In the genomic region with DNA sequence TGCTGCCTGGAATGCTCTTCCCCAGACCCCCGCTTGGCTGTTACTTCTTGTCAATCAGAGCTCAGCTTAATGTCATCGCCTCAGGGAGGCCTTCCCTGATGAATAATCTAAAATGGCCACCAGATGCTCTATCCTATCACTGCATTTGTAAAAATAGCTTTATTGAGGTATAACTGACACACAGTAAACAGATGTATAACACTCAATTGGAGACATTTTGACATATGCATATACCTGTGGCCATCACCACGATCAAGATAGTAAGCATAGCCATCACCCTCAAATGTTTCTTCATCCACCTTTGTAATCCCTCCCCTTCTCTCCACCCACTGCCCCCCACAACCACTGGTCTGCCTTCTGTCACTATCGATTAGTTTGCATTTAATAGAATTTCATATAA, we compare ENCODE assay signal across 1 cellular context.
TF ChIP-seq lines count a peak whose summit lies in the region.

No MANE protein-coding gene starts in this region.

TF ChIP-seq in SK-N-SH treated with all-trans-retinoic acid at 6 μM for 48 hours, 23 proteins besides CTCF, POLR2A, EP300 and RAD21 (continued from another document):
- TF ChIP-seq, protein P1, sequence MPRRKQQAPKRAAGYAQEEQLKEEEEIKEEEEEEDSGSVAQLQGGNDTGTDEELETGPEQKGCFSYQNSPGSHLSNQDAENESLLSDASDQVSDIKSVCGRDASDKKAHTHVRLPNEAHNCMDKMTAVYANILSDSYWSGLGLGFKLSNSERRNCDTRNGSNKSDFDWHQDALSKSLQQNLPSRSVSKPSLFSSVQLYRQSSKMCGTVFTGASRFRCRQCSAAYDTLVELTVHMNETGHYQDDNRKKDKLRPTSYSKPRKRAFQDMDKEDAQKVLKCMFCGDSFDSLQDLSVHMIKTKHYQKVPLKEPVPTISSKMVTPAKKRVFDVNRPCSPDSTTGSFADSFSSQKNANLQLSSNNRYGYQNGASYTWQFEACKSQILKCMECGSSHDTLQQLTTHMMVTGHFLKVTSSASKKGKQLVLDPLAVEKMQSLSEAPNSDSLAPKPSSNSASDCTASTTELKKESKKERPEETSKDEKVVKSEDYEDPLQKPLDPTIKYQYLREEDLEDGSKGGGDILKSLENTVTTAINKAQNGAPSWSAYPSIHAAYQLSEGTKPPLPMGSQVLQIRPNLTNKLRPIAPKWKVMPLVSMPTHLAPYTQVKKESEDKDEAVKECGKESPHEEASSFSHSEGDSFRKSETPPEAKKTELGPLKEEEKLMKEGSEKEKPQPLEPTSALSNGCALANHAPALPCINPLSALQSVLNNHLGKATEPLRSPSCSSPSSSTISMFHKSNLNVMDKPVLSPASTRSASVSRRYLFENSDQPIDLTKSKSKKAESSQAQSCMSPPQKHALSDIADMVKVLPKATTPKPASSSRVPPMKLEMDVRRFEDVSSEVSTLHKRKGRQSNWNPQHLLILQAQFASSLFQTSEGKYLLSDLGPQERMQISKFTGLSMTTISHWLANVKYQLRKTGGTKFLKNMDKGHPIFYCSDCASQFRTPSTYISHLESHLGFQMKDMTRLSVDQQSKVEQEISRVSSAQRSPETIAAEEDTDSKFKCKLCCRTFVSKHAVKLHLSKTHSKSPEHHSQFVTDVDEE (CRISPR knock-in tag; IDR thresholded peaks at IDR 0.05), result no peak
- no peak for TF ChIP-seq ISL1 (CRISPR knock-in tag; IDR thresholded peaks at IDR 0.05)
- TF ChIP-seq, protein P2, sequence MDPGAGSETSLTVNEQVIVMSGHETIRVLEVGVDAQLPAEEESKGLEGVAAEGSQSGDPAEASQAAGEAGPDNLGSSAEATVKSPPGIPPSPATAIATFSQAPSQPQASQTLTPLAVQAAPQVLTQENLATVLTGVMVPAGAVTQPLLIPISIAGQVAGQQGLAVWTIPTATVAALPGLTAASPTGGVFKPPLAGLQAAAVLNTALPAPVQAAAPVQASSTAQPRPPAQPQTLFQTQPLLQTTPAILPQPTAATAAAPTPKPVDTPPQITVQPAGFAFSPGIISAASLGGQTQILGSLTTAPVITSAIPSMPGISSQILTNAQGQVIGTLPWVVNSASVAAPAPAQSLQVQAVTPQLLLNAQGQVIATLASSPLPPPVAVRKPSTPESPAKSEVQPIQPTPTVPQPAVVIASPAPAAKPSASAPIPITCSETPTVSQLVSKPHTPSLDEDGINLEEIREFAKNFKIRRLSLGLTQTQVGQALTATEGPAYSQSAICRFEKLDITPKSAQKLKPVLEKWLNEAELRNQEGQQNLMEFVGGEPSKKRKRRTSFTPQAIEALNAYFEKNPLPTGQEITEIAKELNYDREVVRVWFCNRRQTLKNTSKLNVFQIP (CRISPR knock-in tag; IDR thresholded peaks at IDR 0.05; ENCODE audit: borderline replicate concordance, low read depth), result no peak
- TF ChIP-seq ZC3H10 (CRISPR knock-in tag; IDR thresholded peaks at IDR 0.05), result no peak
TF ChIP-seq in SK-N-SH treated with all-trans-retinoic acid at 6 μM for 48 hours: peak in this region for 0.
